Comparison of ENCODE assay signal across 1 cellular context in genomic region chr17:57284984-57285646, GRCh38.
A peak's percentile ranks its signal among the peaks of the same experiment; 100 is the strongest.
TF ChIP-seq lines count a peak whose summit lies in the region.

No MANE protein-coding gene starts in this region.

TF ChIP-seq in K562, 482 proteins besides CTCF, POLR2A, EP300 and RAD21 (continued from another document and continues in another):
- no peak for TF ChIP-seq CHD7 (IDR thresholded peaks at IDR 0.05; ENCODE audit: low read depth, low read length)
- TF ChIP-seq ELF2 (CRISPR knock-in tag; IDR thresholded peaks at IDR 0.05), result no peak
- no peak for TF ChIP-seq TCF15 (CRISPR knock-in tag; IDR thresholded peaks at IDR 0.05)
- no peak for TF ChIP-seq GATA2 (CRISPR knock-in tag; IDR thresholded peaks at IDR 0.05)
- no peak for TF ChIP-seq ETV6 (IDR thresholded peaks at IDR 0.05; ENCODE audit: borderline replicate concordance in 1 of 2, low read depth in 2 of 2, low read length in 1 of 2)
- TF ChIP-seq ETV6 (CRISPR knock-in tag; IDR thresholded peaks at IDR 0.05; ENCODE audit: borderline replicate concordance), result no peak
- TF ChIP-seq MTA2 (IDR thresholded peaks at IDR 0.05; ENCODE audit: low read depth), result no peak
- TF ChIP-seq ZNF140 (CRISPR knock-in tag; IDR thresholded peaks at IDR 0.05), result no peak
- no peak; the same call in 1 of the 2 replicates for TF ChIP-seq JUND (IDR thresholded peaks at IDR 0.05; ENCODE audit: borderline replicate concordance, low read depth, low read length)
- peak; percentile 37; the same call in 1 of the 3 replicates for TF ChIP-seq JUND (tag; IDR thresholded peaks at IDR 0.05; ENCODE audit: borderline replicate concordance, low read depth, low read length)
- TF ChIP-seq SRSF3 (IDR thresholded peaks at IDR 0.05; ENCODE audit: insufficient read depth, low read length), result no peak
- no peak for TF ChIP-seq RBM39 (optimal IDR thresholded peaks at IDR 0.05; ENCODE audit: low read depth, low read length)
- TF ChIP-seq SAFB (IDR thresholded peaks at IDR 0.05; ENCODE audit: borderline replicate concordance, low read depth, low read length), result no peak
- no peak for TF ChIP-seq CHD1 (IDR thresholded peaks at IDR 0.05; ENCODE audit: low read length)
- TF ChIP-seq FOSL1 (tag; conservative IDR thresholded peaks at IDR 0.05), result no peak
- no peak for TF ChIP-seq GTF2A2 (tag; IDR thresholded peaks at IDR 0.05)
- no peak for TF ChIP-seq STAT6 (CRISPR knock-in tag; IDR thresholded peaks at IDR 0.05)
- TF ChIP-seq TBL1XR1 (IDR thresholded peaks at IDR 0.05; ENCODE audit: low read length in 2 of 2), result peak in 1 of 2 experiments; percentile 51; a peak in 1 of 4 replicates
- no peak for TF ChIP-seq RNF219 (CRISPR knock-in tag; IDR thresholded peaks at IDR 0.05)
- no peak for TF ChIP-seq KHSRP (IDR thresholded peaks at IDR 0.05)
- TF ChIP-seq TOE1 (IDR thresholded peaks at IDR 0.05; ENCODE audit: borderline replicate concordance), result no peak; the same call in 1 of the 2 replicates
- TF ChIP-seq TOE1 (CRISPR knock-in tag; IDR thresholded peaks at IDR 0.05; ENCODE audit: borderline replicate concordance, low read depth), result no peak
- peak in 1 of 2 experiments; percentile 49; a peak in 1 of 4 replicates for TF ChIP-seq HDAC1 (IDR thresholded peaks at IDR 0.05)
- no peak for TF ChIP-seq NR1H2 (CRISPR knock-in tag; IDR thresholded peaks at IDR 0.05)
- TF ChIP-seq DMBX1 (CRISPR knock-in tag; IDR thresholded peaks at IDR 0.05; ENCODE audit: borderline replicate concordance), result no peak
- TF ChIP-seq SNRNP70 (optimal IDR thresholded peaks at IDR 0.05; ENCODE audit: low read depth, low read length), result no peak
- no peak for TF ChIP-seq NFRKB (IDR thresholded peaks at IDR 0.05; ENCODE audit: low read depth)
- TF ChIP-seq TGIF2 (CRISPR knock-in tag; IDR thresholded peaks at IDR 0.05), result no peak
- TF ChIP-seq HIVEP1 (CRISPR knock-in tag; IDR thresholded peaks at IDR 0.05), result no peak
- TF ChIP-seq HDAC2 (IDR thresholded peaks at IDR 0.05), result peak; percentile 33; the same call in 1 of the 2 replicates
- TF ChIP-seq ID3 (CRISPR knock-in tag; IDR thresholded peaks at IDR 0.05), result no peak
- TF ChIP-seq ID3 (tag; IDR thresholded peaks at IDR 0.05), result no peak
- no peak for TF ChIP-seq ZSCAN29 (IDR thresholded peaks at IDR 0.05)
- peak; percentile 89 for TF ChIP-seq HNRNPLL (IDR thresholded peaks at IDR 0.05; ENCODE audit: low read depth, low read length, poor library complexity, severe bottlenecking)
- TF ChIP-seq ATF4 (CRISPR knock-in tag; IDR thresholded peaks at IDR 0.05), result no peak
- no peak for TF ChIP-seq U2AF1 (optimal IDR thresholded peaks at IDR 0.05; ENCODE audit: low read depth, low read length)
- no peak for TF ChIP-seq CHD2 (IDR thresholded peaks at IDR 0.05; ENCODE audit: low read depth, low read length)
- no peak for TF ChIP-seq FOXA1 (IDR thresholded peaks at IDR 0.05; ENCODE audit: borderline replicate concordance)
- TF ChIP-seq SIN3B (IDR thresholded peaks at IDR 0.05; ENCODE audit: low read depth), result no peak
- no peak for TF ChIP-seq NR4A1 (CRISPR knock-in tag; IDR thresholded peaks at IDR 0.05)
- no peak for TF ChIP-seq NR4A1 (tag; IDR thresholded peaks at IDR 0.05)
- no peak for TF ChIP-seq BCL6 (CRISPR knock-in tag; IDR thresholded peaks at IDR 0.05)
- TF ChIP-seq TAF15 (IDR thresholded peaks at IDR 0.05; ENCODE audit: low read depth, low read length), result no peak
- no peak for TF ChIP-seq ZNF76 (CRISPR knock-in tag; IDR thresholded peaks at IDR 0.05; ENCODE audit: borderline replicate concordance)
- TF ChIP-seq SOX6 (IDR thresholded peaks at IDR 0.05), result peak; percentile 76
- no peak for TF ChIP-seq U2AF2 (optimal IDR thresholded peaks at IDR 0.05; ENCODE audit: low read depth, low read length)
- no peak for TF ChIP-seq IRF1 (CRISPR knock-in tag; IDR thresholded peaks at IDR 0.05; ENCODE audit: borderline replicate concordance)
- no peak for TF ChIP-seq ZC3H8 (IDR thresholded peaks at IDR 0.05)
- no peak for TF ChIP-seq ATF6 (CRISPR knock-in tag; IDR thresholded peaks at IDR 0.05)
- TF ChIP-seq GTF2E2 (tag; IDR thresholded peaks at IDR 0.05), result no peak
